In the genomic region with DNA sequence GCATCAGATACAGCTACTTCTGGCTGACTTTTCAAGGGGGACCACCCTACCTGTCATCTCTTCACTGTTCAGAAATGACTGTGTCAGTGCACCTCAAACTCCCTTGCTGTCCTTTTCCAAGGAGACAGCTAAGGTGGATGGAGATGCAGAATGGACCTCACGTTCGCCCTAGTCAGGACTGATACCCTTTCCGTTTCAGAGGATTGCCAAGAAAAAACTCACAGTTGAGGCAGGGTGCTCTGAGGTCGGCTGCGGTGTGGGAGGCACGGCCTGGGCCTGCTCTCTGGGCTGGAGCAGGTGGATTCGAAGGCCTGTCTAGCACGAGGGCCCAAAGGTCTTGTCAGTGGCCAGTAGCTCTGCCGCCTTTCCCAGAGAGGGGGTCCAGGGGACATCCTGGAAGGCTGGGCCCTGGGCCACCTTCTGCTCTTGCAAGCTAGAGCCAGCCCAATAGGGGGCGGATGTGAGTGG, we compare ENCODE assay signal across 6 cellular contexts. TPM values are rescaled to one million over a fixed set of nuclear protein-coding genes. Genes with fewer than 3 reads are reported as not detected.
DNase-seq lines count a peak whose midpoint lies in the region; ATAC-seq and TF ChIP-seq lines count a peak whose summit lies in the region.

No MANE protein-coding gene starts in this region.

- peak overlapping the region; percentile 62 to 90 for H3K4me3 ChIP-seq in CD4-positive, alpha-beta memory T cell (ENCODE audit: low read length in 2 of 2)
- H3K4me3 ChIP-seq in body of pancreas: peak overlapping the region; percentile 52 to 57
- no peak overlapping the region for H3K4me3 ChIP-seq in lower leg skin (ENCODE audit: low read depth, poor library complexity, severe bottlenecking)

- intact Hi-C loops in CD4-positive, alpha-beta memory T cell (cut with micrococcal nuclease): loop anchor here (1.0 to 2.0 kb wide), 3 partner anchors 24 to 686 kb away; partner anchors contain the start of genes CREB3 and TLN1
- intact Hi-C loops in body of pancreas (cut with DNase I): no loop called here
- intact Hi-C loops in lower leg skin (cut with DNase I; ENCODE audit: low total_unique reads): no loop called here

- peaks cover 22% of the 10 kb centered on the region for H3K4me1 ChIP-seq in CD4-positive, alpha-beta memory T cell (ENCODE audit: insufficient read depth, low read length)
- H3K4me1 ChIP-seq in body of pancreas: peaks cover 36% of the 10 kb centered on the region

- H3K27me3 Mint-ChIP-seq in CD4-positive, alpha-beta memory T cell: no peaks in the 10 kb centered on the region
- no peaks in the 10 kb centered on the region for H3K27me3 Mint-ChIP-seq in IgD-negative memory B cell
- H3K27me3 Mint-ChIP-seq in nephron progenitor cell (ENCODE audit: low read depth, poor library complexity): peaks cover 4% of the 10 kb centered on the region

- CTCF ChIA-PET in CD4-positive, alpha-beta memory T cell (lab: Charles Lee; ENCODE audit: partially characterized antibody): interaction anchor here (0.7 to 6.0 kb wide), 30 partner anchors 10 to 434 kb away, joined by 3 to 33 read pairs (median 4); partner anchors contain the start of genes CCDC107, CLTA, CREB3 and GBA2

- peaks cover 24 to 70% (median 49%) of the 10 kb centered on the region in 4 donors for H3K4me1 Mint-ChIP-seq in CD4-positive, alpha-beta memory T cell
- H3K4me1 Mint-ChIP-seq in IgD-negative memory B cell (peaks cover 24 to 36% (median 34%) of the 10 kb centered on the region in 3 donors), nephron progenitor cell (peaks cover 39% of the 10 kb centered on the region)

- DNase-seq in CD4-positive, alpha-beta memory T cell: no peak
- DNase-seq in body of pancreas (peak in 3 of 4 donors; percentile 74 to 76 (median 76)), nephron progenitor cell (peak; percentile 70), NOMO-1 treated with DMSO at 0.1 percent for 48 hours (lab: John Stamatoyannopoulos, UW; ENCODE audit: unreplicated experiment) (no peak), lower leg skin (ENCODE audit: low spot score in 2 of 2) (no peak)

- no peaks in the 10 kb centered on the region for H3K9me3 ChIP-seq in CD4-positive, alpha-beta memory T cell (ENCODE audit: control insufficient read depth in 1 of 2, low read length in 2 of 2)
- H3K9me3 ChIP-seq in body of pancreas: no peaks in the 10 kb centered on the region

- TF ChIP-seq POLR2A in body of pancreas (IDR thresholded peaks at IDR 0.05) (no peak), lower leg skin (IDR thresholded peaks at IDR 0.05) (no peak)

- WGBS in body of pancreas, 2 donors: 24 to 31% methylated on average over 6 to 10 of the region's 10 CpGs
- 61 to 62% methylated on average over 7 to 8 of the region's 10 CpGs for WGBS in lower leg skin, 2 donors

- POLR2A ChIA-PET in CD4-positive, alpha-beta memory T cell (lab: Charles Lee; ENCODE audit: partially characterized antibody): interaction anchor here (0.9 to 3.1 kb wide), 17 partner anchors 9 to 153 kb away, joined by 3 to 25 read pairs (median 6); partner anchors contain the start of genes CCDC107, CREB3, FAM221B and GBA2

- H3K9me3 Mint-ChIP-seq in CD4-positive, alpha-beta memory T cell: peaks cover 0 to 2% (median 0%) of the 10 kb centered on the region in 8 donors
- H3K9me3 Mint-ChIP-seq in IgD-negative memory B cell: no peaks in the 10 kb centered on the region
- no peaks in the 10 kb centered on the region for H3K9me3 Mint-ChIP-seq in nephron progenitor cell

- TF ChIP-seq CTCF in body of pancreas (IDR thresholded peaks at IDR 0.05): peak in 5 of 7 experiments; percentile 59 to 73 (median 67)
- TF ChIP-seq CTCF in nephron progenitor cell (IDR thresholded peaks at IDR 0.05): peak; percentile 45
- TF ChIP-seq CTCF in lower leg skin (IDR thresholded peaks at IDR 0.05): no peak

- peaks cover 26 to 27% of the 10 kb centered on the region in 2 donors for H3K36me3 Mint-ChIP-seq in CD4-positive, alpha-beta memory T cell
- H3K36me3 Mint-ChIP-seq in IgD-negative memory B cell: no peaks in the 10 kb centered on the region
- H3K36me3 Mint-ChIP-seq in nephron progenitor cell (ENCODE audit: low read depth): peaks cover 39% of the 10 kb centered on the region

- H3K27me3 ChIP-seq in CD4-positive, alpha-beta memory T cell (ENCODE audit: insufficient read depth, low read length): no peaks in the 10 kb centered on the region
- H3K27me3 ChIP-seq in body of pancreas: no peaks in the 10 kb centered on the region

- H3K27ac ChIP-seq in CD4-positive, alpha-beta memory T cell (ENCODE audit: low read depth, low read length): peak overlapping the region; percentile 70
- H3K27ac ChIP-seq in body of pancreas: peak overlapping the region; percentile 82 to 97 (median 93)

- no peak for ATAC-seq in body of pancreas

- peaks cover 28% of the 10 kb centered on the region for H3K36me3 ChIP-seq in CD4-positive, alpha-beta memory T cell (ENCODE audit: insufficient read depth, low read length)
- peaks cover 0 to 17% of the 10 kb centered on the region in 2 donors for H3K36me3 ChIP-seq in body of pancreas (replicated peaks in 1 of 2; ENCODE audit: insufficient read depth in 1 of 2, low read depth in 2 of 2)

- H3K4me3 Mint-ChIP-seq in CD4-positive, alpha-beta memory T cell: peak overlapping the region; percentile 97 to 100 (median 98)
- peak overlapping the region; percentile 92 to 100 (median 97) for H3K4me3 Mint-ChIP-seq in IgD-negative memory B cell
- H3K4me3 Mint-ChIP-seq in nephron progenitor cell: peak overlapping the region; percentile 95

- H3K27ac Mint-ChIP-seq in CD4-positive, alpha-beta memory T cell: peak overlapping the region; percentile 81 to 99 (median 98)
- H3K27ac Mint-ChIP-seq in IgD-negative memory B cell (peak overlapping the region; percentile 87 to 96 (median 93)), nephron progenitor cell (no peak overlapping the region)

RNA-seq across cellular contexts. Expression of gene MSMP, which starts 2.2 kb away (rescaled TPM):
- not detected for total RNA-seq in CD4-positive, alpha-beta memory T cell
- 1 to 10 TPM in 1 of 2 donors, not detected in 1; 1.2 TPM for polyA plus RNA-seq in CD4-positive, alpha-beta memory T cell
- 3.8 TPM for polyA plus RNA-seq in IgD-negative memory B cell
- total RNA-seq in body of pancreas: not detected
- 1 to 10 TPM in 1 of 4 donors, under 1 TPM in 1, not detected in 2; 0.55 to 2.8 TPM for total RNA-seq in lower leg skin

RNA-seq across cellular contexts. Expression of gene RGP1, which starts 7.2 kb away (rescaled TPM):
- 10 to 100 TPM; 31.8 to 33.8 TPM for total RNA-seq in CD4-positive, alpha-beta memory T cell
- polyA plus RNA-seq in CD4-positive, alpha-beta memory T cell: 1 to 10 TPM; 6.1 to 9.9 TPM
- polyA plus RNA-seq in IgD-negative memory B cell: 7.2 TPM
- total RNA-seq in body of pancreas (10 to 100 TPM; 15.3 to 18.1 TPM), lower leg skin (10 to 100 TPM; 17.1 to 26.4 (median 22.1) TPM)

RNA-seq across cellular contexts. Expression of gene GBA2, which starts 7.3 kb away (rescaled TPM):
- total RNA-seq in CD4-positive, alpha-beta memory T cell: 10 to 100 TPM; 61.1 to 66.3 TPM
- 10 to 100 TPM; 16.3 to 27.1 TPM for polyA plus RNA-seq in CD4-positive, alpha-beta memory T cell
- 34.6 TPM for polyA plus RNA-seq in IgD-negative memory B cell
- 100 to 1,000 TPM in 1 of 2 donors, 10 to 100 TPM in 1; 54.2 to 111 TPM for total RNA-seq in body of pancreas
- 10 to 100 TPM; 53.7 to 83.3 (median 65.0) TPM for total RNA-seq in lower leg skin

RNA-seq across cellular contexts. Expression of gene CREB3, which starts 23.8 kb away (rescaled TPM):
- total RNA-seq in CD4-positive, alpha-beta memory T cell: 10 to 100 TPM; 24.8 to 25.6 TPM
- 10 to 100 TPM; 45.0 to 59.7 TPM for polyA plus RNA-seq in CD4-positive, alpha-beta memory T cell
- polyA plus RNA-seq in IgD-negative memory B cell: 29.3 TPM
- total RNA-seq in body of pancreas: 10 to 100 TPM; 31.9 to 32.6 TPM
- 10 to 100 TPM; 18.2 to 26.6 (median 20.5) TPM for total RNA-seq in lower leg skin

RNA-seq across cellular contexts. Expression of gene TLN1, which starts 24.3 kb away (rescaled TPM):
- total RNA-seq in CD4-positive, alpha-beta memory T cell: 100 to 1,000 TPM; 294 to 316 TPM
- 100 to 1,000 TPM in 1 of 2 donors, 10 to 100 TPM in 1; 13.7 to 137 TPM for polyA plus RNA-seq in CD4-positive, alpha-beta memory T cell
- 106 TPM for polyA plus RNA-seq in IgD-negative memory B cell
- total RNA-seq in body of pancreas (100 to 1,000 TPM in 1 of 2 donors, 10 to 100 TPM in 1; 93.7 to 130 TPM), lower leg skin (100 to 1,000 TPM; 101 to 176 (median 155) TPM)

Comparison
In these comparisons a context has a peak if more than half of its experiments do, and no peak if none do; other contexts are left out.
1. DNase-seq: peak in body of pancreas (3 of 4) and nephron progenitor cell (single experiment); none in CD4-positive, alpha-beta memory T cell (0 of 5), NOMO-1 treated with DMSO at 0.1 percent for 48 hours (single experiment) and lower leg skin (0 of 2).
2. CTCF ChIP-seq: peak in body of pancreas (5 of 7) and nephron progenitor cell (single experiment); none in lower leg skin (0 of 3).
3. Peak in every context shown above with its lines, with median percentiles within 50 percentile points of each other: H3K4me3 Mint-ChIP-seq.